ENCODE assay signal across 16 cellular contexts in the genomic region with DNA sequence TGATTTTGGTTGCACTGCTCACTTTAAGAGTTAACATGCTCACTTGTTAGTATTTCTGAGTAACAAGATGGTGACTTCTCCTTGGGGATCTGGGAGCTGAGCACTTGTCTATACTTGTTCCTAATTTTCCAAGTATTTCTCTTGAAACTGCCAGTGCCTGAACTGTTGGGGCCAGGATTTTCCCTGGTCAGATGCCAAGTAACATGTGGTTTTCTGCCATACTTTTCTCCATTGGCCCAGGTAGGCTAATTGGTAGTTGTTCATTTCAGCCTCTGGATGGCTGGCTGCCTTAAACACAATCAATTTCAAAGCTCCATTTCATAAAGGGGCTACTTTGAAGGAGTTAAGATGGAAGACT. TPM values are rescaled to one million over a fixed set of nuclear protein-coding genes. Genes with fewer than 3 reads are reported as not detected.
DNase-seq lines count a peak whose midpoint lies in the region; ATAC-seq and TF ChIP-seq lines count a peak whose summit lies in the region.
"Had no signal": no experiment of that assay in that cellular context is flagged by ENCODE, and none has a peak within 500 bp of the region (broad histone marks: within the 10 kb centered on the region; RNA-seq: fewer than 3 reads in every experiment).

No MANE protein-coding gene starts in this region.

- H3K36me3 ChIP-seq in Panc1 (ENCODE audit: control insufficient read depth, insufficient read depth, low read length) (no peaks in the 10 kb centered on the region), mammary epithelial cell (ENCODE audit: insufficient read depth, low read length) (peaks cover 4% of the 10 kb centered on the region)

- DNase-seq in Panc1 (ENCODE audit: low read depth, low spot score) (no peak), mammary epithelial cell (peak; percentile 92), glomerular visceral epithelial cell (ENCODE audit: extremely low spot score) (peak; percentile 15), substantia nigra (lab: John Stamatoyannopoulos, UW) (no peak), NCI-H748 treated with DMSO at 0.1 percent for 48 hours (lab: John Stamatoyannopoulos, UW) (no peak), OCI-M2 (lab: John Stamatoyannopoulos, UW; ENCODE audit: unreplicated experiment) (no peak)
- DNase-seq in stimulated activated CD4-positive, alpha-beta T cell treated with anti-CD3 and anti-CD28 coated beads, Interleukin-4, amount 100 ng/mL, for 1 hour, result no peak
- DNase-seq: GF-D8; GOT3; KBM-7; NCI-H1048; NCI-H226; NCI-H526; NK-92 treated with Interleukin-12 subunit alpha and Interleukin-12 subunit beta, amount 100 ng/mL, for 24 hours had no signal

- dilution Hi-C loops in mammary epithelial cell (cut with HindIII; ENCODE audit: low sequenced_read_pairs), result no loop called here

- H3K27ac ChIP-seq in Panc1 (ENCODE audit: low read length), result no peak overlapping the region
- peak overlapping the region; percentile 74 for H3K27ac ChIP-seq in mammary epithelial cell (ENCODE audit: insufficient read depth, low read depth, low read length)
- H3K27ac ChIP-seq in substantia nigra (ENCODE audit: low read depth, low read length, poor library complexity, severe bottlenecking), result peak overlapping the region; percentile 46
- H3K27ac ChIP-seq: C4-2B had no signal

- intact Hi-C loops in Panc1 (cut with micrococcal nuclease; ENCODE audit: unreplicated experiment) (no loop called here), mammary epithelial cell (cut with micrococcal nuclease) (loop anchor here (2.0 kb wide), 1 partner anchor 17 kb away; no protein-coding TSS in a partner anchor)

- no peak for ATAC-seq in Panc1
- ATAC-seq: Right ventricle myocardium inferior had no signal

- no peak overlapping the region for H3K9ac ChIP-seq in mammary epithelial cell (ENCODE audit: insufficient read depth, low read length)

- H3K79me2 ChIP-seq in mammary epithelial cell (ENCODE audit: insufficient read depth, low read length), result no peaks in the 10 kb centered on the region

- no peaks in the 10 kb centered on the region for H4K20me1 ChIP-seq in mammary epithelial cell (ENCODE audit: insufficient read depth, low read length)

- peak overlapping the region; percentile 80 for H2AFZ ChIP-seq in mammary epithelial cell (ENCODE audit: low read depth, low read length)

- TSS peak; percentile 62 for BruUV-seq in Panc1 (replicated peaks; lab: Mats Ljungman, UMichigan)
- BruUV-seq in mammary epithelial cell (replicated peaks; lab: Mats Ljungman, UMichigan), result no TSS peak

- H3K4me1 ChIP-seq in Panc1 (ENCODE audit: control insufficient read depth, insufficient read depth, low read length), result no peaks in the 10 kb centered on the region
- peaks cover 17% of the 10 kb centered on the region for H3K4me1 ChIP-seq in mammary epithelial cell (ENCODE audit: insufficient read depth, low read length)

- H3K9me3 ChIP-seq in Panc1 (ENCODE audit: control insufficient read depth, insufficient read depth, low read depth, low read length) (no peaks in the 10 kb centered on the region), mammary epithelial cell (replicated peaks; ENCODE audit: insufficient read depth, low read length) (no peaks in the 10 kb centered on the region)

- POLR2A ChIA-PET in Panc1 (lab: Charles Lee), result interaction anchor here (0.6 to 0.7 kb wide), 2 partner anchors 10 to 1655 kb away, joined by 3 to 4 read pairs; no protein-coding TSS in a partner anchor

- H3K4me3 ChIP-seq in Panc1 (ENCODE audit: low read depth in 2 of 2, low read length in 2 of 2), result no peak overlapping the region
- no peak overlapping the region for H3K4me3 ChIP-seq in mammary epithelial cell (replicated peaks in 1 of 3; ENCODE audit: insufficient read depth in 1 of 3, low read depth in 2 of 3, low read length in 3 of 3)

- H3K4me2 ChIP-seq in mammary epithelial cell (ENCODE audit: insufficient read depth, low read depth, low read length), result peak overlapping the region; percentile 45

- TF ChIP-seq CTCF in Panc1 (IDR thresholded peaks at IDR 0.05), result no peak
- TF ChIP-seq CTCF in mammary epithelial cell (conservative IDR thresholded peaks at IDR 0.05 in 1 of 2, IDR thresholded peaks at IDR 0.05 in 1 of 2; ENCODE audit: extremely low read depth in 1 of 2, insufficient read depth in 1 of 2, low read depth in 1 of 2, low read length in 2 of 2), result no peak

- in situ Hi-C loops in Panc1 (cut with HindIII; ENCODE audit: low pct_unique_long_range_greater_than_20kb, low sequenced_read_pairs), result no loop called here
- in situ Hi-C loops in mammary epithelial cell (cut with MboI; ENCODE audit: low sequenced_read_pairs in 2 of 2), result no loop called here

- CTCF ChIA-PET in Panc1 (lab: Charles Lee) (no interaction called here), mammary epithelial cell (lab: Charles Lee; ENCODE audit: low non-redundant PET) (no interaction called here)

- no peaks in the 10 kb centered on the region for H3K27me3 ChIP-seq in Panc1 (ENCODE audit: control insufficient read depth, insufficient read depth, low read length)
- H3K27me3 ChIP-seq in mammary epithelial cell (ENCODE audit: insufficient read depth, low read length), result no peaks in the 10 kb centered on the region

RNA-seq across cellular contexts. Expression of a gene that starts 35.0 kb away (rescaled TPM):
- total RNA-seq in Panc1 (2021; ENCODE audit: unreplicated experiment) (35.8 TPM), mammary epithelial cell (10 to 100 TPM; 45.7 to 58.2 TPM)
- 27.8 TPM for polyA plus RNA-seq in Panc1 (2012; ENCODE audit: insufficient read length)
- polyA plus RNA-seq in mammary epithelial cell, result 16.2 TPM
- 9.1 TPM for polyA minus RNA-seq in mammary epithelial cell

RNA-seq across cellular contexts. Expression of a gene that starts 50.9 kb away (rescaled TPM):
- total RNA-seq in Panc1 (2021; ENCODE audit: unreplicated experiment), result 12.5 TPM
- 8.9 TPM for polyA plus RNA-seq in Panc1 (2012; ENCODE audit: insufficient read length)
- total RNA-seq in mammary epithelial cell, result 1 to 10 TPM; 6.7 to 8.2 TPM
- 5.3 TPM for polyA plus RNA-seq in mammary epithelial cell
- polyA minus RNA-seq in mammary epithelial cell, result 37.1 TPM

Comparison
In these comparisons a context has a peak if more than half of its experiments do, and no peak if none do; other contexts are left out.
1. DNase-seq: peak in mammary epithelial cell (single experiment) and glomerular visceral epithelial cell (single experiment); none in Panc1 (single experiment), substantia nigra (0 of 49), NCI-H748 treated with DMSO at 0.1 percent for 48 hours (single experiment), stimulated activated CD4-positive, alpha-beta T cell treated with anti-CD3 and anti-CD28 coated beads, Interleukin-4, amount 100 ng/mL, for 1 hour (single experiment) and OCI-M2 (single experiment).